Comparison of ENCODE assay signal across 8 cellular contexts in genomic region chr2:42494434-42495233, GRCh38. TPM values are rescaled to one million over a fixed set of nuclear protein-coding genes. Genes with fewer than 3 reads are reported as not detected.
A peak's percentile ranks its signal among the peaks of the same experiment; 100 is the strongest.
DNase-seq lines count a peak whose midpoint lies in the region; ATAC-seq, FAIRE-seq and TF ChIP-seq lines count a peak whose summit lies in the region.

No MANE protein-coding gene starts in this region.

- TF ChIP-seq CTCF in A673 (conservative IDR thresholded peaks at IDR 0.05; ENCODE audit: low read depth, low read length) (peak; percentile 95), activated B cell treated with CpG ODN at 0.5 μM for 24 hours (IDR thresholded peaks at IDR 0.05) (no peak), kidney (IDR thresholded peaks at IDR 0.05; ENCODE audit: borderline replicate concordance, extremely low read depth, insufficient read depth) (peak; percentile 81)

- no peaks in the 10 kb centered on the region for H3K27me3 ChIP-seq in A673 (replicated peaks; ENCODE audit: insufficient read depth, low read depth, low read length, poor library complexity)

- H3K27me3 Mint-ChIP-seq in activated B cell treated with CpG ODN at 0.5 μM for 24 hours: peaks cover 22% of the 10 kb centered on the region

- ATAC-seq in GM18519 (IDR thresholded peaks at IDR 0.05; ENCODE audit: low FRiP score, unreplicated experiment): peak; percentile 36
- ATAC-seq in HG03175 (IDR thresholded peaks at IDR 0.05; ENCODE audit: unreplicated experiment): peak; percentile 70
- ATAC-seq in activated B cell treated with CpG ODN at 0.5 μM for 24 hours (ENCODE audit: low read depth): peak; percentile 66

- CTCF ChIA-PET in A673 (lab: Charles Lee) (no interaction called here), activated B cell treated with CpG ODN at 0.5 μM for 24 hours (lab: Charles Lee) (interaction anchor here (1.0 to 4.6 kb wide), 2 partner anchors 9 to 169 kb away, joined by 3 to 32 read pairs; no protein-coding TSS in a partner anchor)

- H3K27ac Mint-ChIP-seq in activated B cell treated with CpG ODN at 0.5 μM for 24 hours: peak overlapping the region; percentile 59

- H3K27ac ChIP-seq in A673 (ENCODE audit: low read depth, low read length, poor library complexity, severe bottlenecking) (no peak overlapping the region), kidney (ENCODE audit: low read depth in 2 of 2, low read length in 2 of 2) (peak overlapping the region in 1 of 2 donors; percentile 37)

- intact Hi-C loops in A673 (cut with micrococcal nuclease; ENCODE audit: unreplicated experiment) (loop anchor here (1.0 to 10.0 kb wide), 3 partner anchors 169 to 316 kb away; partner anchors contain the start of gene HAAO), activated B cell treated with CpG ODN at 0.5 μM for 24 hours (cut with micrococcal nuclease) (loop anchor here (1.0 to 10.0 kb wide), 8 partner anchors 74 to 397 kb away; partner anchors contain the start of genes COX7A2L, HAAO and MTA3), kidney (cut with DNase I) (no loop called here)

- H3K9me3 Mint-ChIP-seq in activated B cell treated with CpG ODN at 0.5 μM for 24 hours: no peaks in the 10 kb centered on the region

- peak overlapping the region; percentile 92 for H3K4me3 Mint-ChIP-seq in activated B cell treated with CpG ODN at 0.5 μM for 24 hours

- H3K4me1 Mint-ChIP-seq in activated B cell treated with CpG ODN at 0.5 μM for 24 hours: peaks cover 8% of the 10 kb centered on the region

- H3K4me1 ChIP-seq in A673 (ENCODE audit: insufficient read depth, low read length, poor library complexity, severe bottlenecking) (no peaks in the 10 kb centered on the region), kidney (ENCODE audit: control insufficient read depth in 1 of 2, insufficient read depth in 1 of 2, low read depth in 1 of 2, low read length in 2 of 2) (no peaks in the 10 kb centered on the region)

- peak overlapping the region in 1 of 2 donors; percentile 32 for H3K9ac ChIP-seq in kidney (ENCODE audit: low read length in 2 of 2)

- BruUV-seq in A673 (replicated peaks; lab: Mats Ljungman, UMichigan): no TSS peak

- no peak for FAIRE-seq in kidney (lab: Jason Lieb, UNC)

- POLR2A ChIA-PET in A673 (lab: Charles Lee; ENCODE audit: low non-redundant PET): no interaction called here
- POLR2A ChIA-PET in activated B cell treated with CpG ODN at 0.5 μM for 24 hours (lab: Charles Lee): interaction anchor here (0.6 to 1.4 kb wide), 2 partner anchors 163 to 316 kb away, joined by 3 to 5 read pairs; no protein-coding TSS in a partner anchor

- H3K36me3 ChIP-seq in A673 (ENCODE audit: insufficient read depth, low read length, poor library complexity, severe bottlenecking) (no peaks in the 10 kb centered on the region), kidney (ENCODE audit: control insufficient read depth in 1 of 2, insufficient read depth in 2 of 2, low read length in 2 of 2) (no peaks in the 10 kb centered on the region)

- peaks cover 3% of the 10 kb centered on the region for H3K36me3 Mint-ChIP-seq in activated B cell treated with CpG ODN at 0.5 μM for 24 hours (ENCODE audit: low read depth)

- peak; percentile 83 for DNase-seq in A673 (ENCODE audit: low spot score)
- DNase-seq in NCI-H2196 treated with DMSO at 0.1 percent for 48 hours (lab: John Stamatoyannopoulos, UW; ENCODE audit: unreplicated experiment): peak; percentile 92
- DNase-seq in activated B cell treated with CpG ODN at 0.5 μM for 24 hours: peak; percentile 47
- peak; percentile 85 for DNase-seq in cerebellar cortex (ENCODE audit: low spot score)
- DNase-seq in kidney: peak; percentile 83
- peak; percentile 41 to 66 for DNase-seq in stimulated activated CD4-positive, alpha-beta T cell treated with anti-CD3 and anti-CD28 coated beads, Interleukin-15, amount 100 ng/mL, for 48 hours (ENCODE audit: low read depth in 2 of 2)

- H3K4me3 ChIP-seq in A673 (ENCODE audit: low read depth, low read length, poor library complexity, severe bottlenecking) (peak overlapping the region; percentile 62), kidney (ENCODE audit: low read length in 2 of 2) (peak overlapping the region; percentile 56 to 64)

- H3K9me3 ChIP-seq in A673 (ENCODE audit: low read depth, low read length, poor library complexity, severe bottlenecking): no peaks in the 10 kb centered on the region
- no peaks in the 10 kb centered on the region for H3K9me3 ChIP-seq in kidney (ENCODE audit: control insufficient read depth in 1 of 2, low read length in 2 of 2)

RNA-seq across cellular contexts. Expression of gene KCNG3, which starts 0.9 kb away (rescaled TPM):
- total RNA-seq in A673 (2021) (1.5 and 1.7 TPM in 2 replicates), activated B cell treated with CpG ODN at 0.5 μM for 24 hours (not detected in 2 replicates), kidney (0.88 TPM)
- 0.19 TPM for polyA plus RNA-seq in kidney (ENCODE audit: insufficient read depth, low read depth, low replicate concordance)
